17 cellular contexts compared by ENCODE assay signal in genomic region chr11:13786688-13787087, GRCh38.
A peak's percentile ranks its signal among the peaks of the same experiment; 100 is the strongest.
DNase-seq lines count a peak whose midpoint lies in the region; TF ChIP-seq lines count a peak whose summit lies in the region.
"Had no signal": no experiment of that assay in that cellular context is flagged by ENCODE, and none has a peak within 500 bp of the region (broad histone marks: within the 10 kb centered on the region; RNA-seq: fewer than 3 reads in every experiment).

No MANE protein-coding gene starts in this region.

- H3K4me3 ChIP-seq in prostate gland (no peak overlapping the region), H7 (ENCODE audit: insufficient read depth, low read depth, low read length) (no peak overlapping the region)
- H3K4me3 ChIP-seq: BLaER1 treated with 17β-estradiol and CSF1 and Interleukin-3, amounts not matched to agents 10 nM and 100 nM; MG63 had no signal

- H3K27me3 Mint-ChIP-seq in activated CD4-positive, alpha-beta T cell treated with anti-CD3 and anti-CD28 coated beads, Interleukin-2, amount 10 ng/mL, durations not matched to agents 24 days and 14 days = peaks cover 6% of the 10 kb centered on the region
- H3K27me3 Mint-ChIP-seq: CD8-positive, alpha-beta memory T cell had no signal

- TF ChIP-seq CTCF in VCaP (conservative IDR thresholded peaks at IDR 0.05) (no peak), prostate gland (IDR thresholded peaks at IDR 0.05) (no peak)

- no peaks in the 10 kb centered on the region for H3K4me1 Mint-ChIP-seq in activated CD4-positive, alpha-beta T cell treated with anti-CD3 and anti-CD28 coated beads, Interleukin-2, amount 10 ng/mL, durations not matched to agents 24 days and 14 days

- no peaks in the 10 kb centered on the region for H3K27me3 ChIP-seq in prostate gland (replicated peaks; ENCODE audit: insufficient read depth)
- no peaks in the 10 kb centered on the region for H3K27me3 ChIP-seq in H7 (ENCODE audit: control insufficient read depth, insufficient read depth, low read length)
- H3K27me3 ChIP-seq: BLaER1 treated with 17β-estradiol and CSF1 and Interleukin-3, amounts not matched to agents 10 nM and 100 nM; MG63 had no signal

- no peaks in the 10 kb centered on the region for H3K9me3 Mint-ChIP-seq in activated CD4-positive, alpha-beta T cell treated with anti-CD3 and anti-CD28 coated beads, Interleukin-2, amount 10 ng/mL, durations not matched to agents 24 days and 14 days
- H3K9me3 Mint-ChIP-seq: CD8-positive, alpha-beta memory T cell had no signal

- H3K4me3 Mint-ChIP-seq in activated CD4-positive, alpha-beta T cell treated with anti-CD3 and anti-CD28 coated beads, Interleukin-2, amount 10 ng/mL, durations not matched to agents 24 days and 14 days = no peak overlapping the region
- H3K4me3 Mint-ChIP-seq: CD8-positive, alpha-beta memory T cell had no signal

- H3K27ac ChIP-seq in VCaP (peak overlapping the region; percentile 20; the same call in 1 of the 2 replicates), prostate gland (no peak overlapping the region)
- H3K27ac ChIP-seq: BLaER1 treated with 17β-estradiol and CSF1 and Interleukin-3, amounts not matched to agents 10 nM and 100 nM had no signal

- H3K4me1 ChIP-seq in prostate gland (replicated peaks) = no peaks in the 10 kb centered on the region

- intact Hi-C loops in activated CD4-positive, alpha-beta T cell treated with anti-CD3 and anti-CD28 coated beads, Interleukin-2, amount 10 ng/mL, durations not matched to agents 24 days and 14 days (cut with micrococcal nuclease) = no loop called here
- intact Hi-C loops in prostate gland (cut with DNase I) = no loop called here

- H3K36me3 ChIP-seq in prostate gland = no peaks in the 10 kb centered on the region
- H3K36me3 ChIP-seq in H7 (replicated peaks; ENCODE audit: control insufficient read depth, insufficient read depth, low read length) = no peaks in the 10 kb centered on the region
- H3K36me3 ChIP-seq: BLaER1 treated with 17β-estradiol and CSF1 and Interleukin-3, amounts not matched to agents 10 nM and 100 nM; MG63 had no signal

- DNase-seq in activated CD4-positive, alpha-beta T cell treated with anti-CD3 and anti-CD28 coated beads, Interleukin-2, amount 10 ng/mL, durations not matched to agents 24 days and 14 days = peak; percentile 46
- no peak for DNase-seq in activated CD4-positive, alpha-beta T cell treated with anti-CD3 and anti-CD28 coated beads for 1 hour
- DNase-seq in NCI-H2029 (lab: John Stamatoyannopoulos, UW) (peak; percentile 58), prostate gland (ENCODE audit: low spot score) (peak; percentile 15), activated gamma-delta T cell treated with Interleukin-2 at 50 U/mL for 16 hours (no peak), H7 (no peak), SW480 (ENCODE audit: low spot score) (no peak)
- DNase-seq: CD8-positive, alpha-beta memory T cell; GDM1; IMR-90; MG63; NCI-H1048; NCI-H146; NCI-H446 treated with DMSO at 0.1 percent for 48 hours; T-helper 2 cell had no signal

- no peak for TF ChIP-seq POLR2A in prostate gland (IDR thresholded peaks at IDR 0.05)

- no peaks in the 10 kb centered on the region for H3K9me3 ChIP-seq in prostate gland
- H3K9me3 ChIP-seq: BLaER1 treated with 17β-estradiol and CSF1 and Interleukin-3, amounts not matched to agents 10 nM and 100 nM; MG63 had no signal

- H3K27ac Mint-ChIP-seq in activated CD4-positive, alpha-beta T cell treated with anti-CD3 and anti-CD28 coated beads, Interleukin-2, amount 10 ng/mL, durations not matched to agents 24 days and 14 days = no peak overlapping the region
- H3K27ac Mint-ChIP-seq: CD8-positive, alpha-beta memory T cell had no signal

- 21% methylated on average over 3 of the region's 3 CpGs for WGBS in prostate gland

- no peaks in the 10 kb centered on the region for H3K36me3 Mint-ChIP-seq in activated CD4-positive, alpha-beta T cell treated with anti-CD3 and anti-CD28 coated beads, Interleukin-2, amount 10 ng/mL, durations not matched to agents 24 days and 14 days (ENCODE audit: low read depth)
- H3K36me3 Mint-ChIP-seq: CD8-positive, alpha-beta memory T cell had no signal

Comparison
In these comparisons a context has a peak if more than half of its experiments do, and no peak if none do; other contexts are left out.
1. DNase-seq: peak in activated CD4-positive, alpha-beta T cell treated with anti-CD3 and anti-CD28 coated beads, Interleukin-2, amount 10 ng/mL, durations not matched to agents 24 days and 14 days (single experiment), NCI-H2029 (single experiment) and prostate gland (single experiment); none in activated CD4-positive, alpha-beta T cell treated with anti-CD3 and anti-CD28 coated beads for 1 hour (single experiment), activated gamma-delta T cell treated with Interleukin-2 at 50 U/mL for 16 hours (single experiment), H7 (single experiment) and SW480 (single experiment).